In genomic region chr11:75802913-75803820, GRCh38 we compare ENCODE assay signal across 8 cellular contexts. TPM values are rescaled to one million over a fixed set of nuclear protein-coding genes. Genes with fewer than 3 reads are reported as not detected.
DNase-seq lines count a peak whose midpoint lies in the region; ATAC-seq and TF ChIP-seq lines count a peak whose summit lies in the region.

No MANE protein-coding gene starts in this region.

- BruUV-seq in OCI-LY7 (replicated peaks; lab: Mats Ljungman, UMichigan), result no TSS peak

- H3K4me1 Mint-ChIP-seq in naive thymus-derived CD8-positive, alpha-beta T cell, result peaks cover 3 to 12% (median 7%) of the 10 kb centered on the region in 4 donors
- H3K4me1 Mint-ChIP-seq in stimulated activated naive B cell treated with anti-CD40 and anti-IgM and Interleukin-4, amounts not matched to agents 10 μg/mL and 1 μg/mL and 100 μg/mL, for 72 hours, result peaks cover 22 to 30% of the 10 kb centered on the region in 2 donors

- POLR2A ChIA-PET in AG04449 (lab: Yijun Ruan, JAX), result no interaction called here
- POLR2A ChIA-PET in OCI-LY7 (lab: Charles Lee), result interaction anchor here (0.5 to 1.8 kb wide), 5 partner anchors 7 to 69 kb away, joined by 3 to 8 read pairs (median 5); no protein-coding TSS in a partner anchor
- POLR2A ChIA-PET in naive thymus-derived CD8-positive, alpha-beta T cell (lab: Charles Lee), result interaction anchor here (0.6 kb wide), 1 partner anchor 1177 kb away, joined by 3 read pairs; no protein-coding TSS in a partner anchor

- H2AFZ ChIP-seq in OCI-LY7 (ENCODE audit: low read length), result no peak overlapping the region

- H3K36me3 Mint-ChIP-seq in naive thymus-derived CD8-positive, alpha-beta T cell, result no peaks in the 10 kb centered on the region
- H3K36me3 Mint-ChIP-seq in stimulated activated naive B cell treated with anti-CD40 and anti-IgM and Interleukin-4, amounts not matched to agents 10 μg/mL and 1 μg/mL and 100 μg/mL, for 72 hours, result peaks cover 29 to 36% of the 10 kb centered on the region in 2 donors

- H3K36me3 ChIP-seq in OCI-LY7 (ENCODE audit: insufficient read depth, low read length), result peaks cover 12% of the 10 kb centered on the region

- H3K9me3 ChIP-seq in OCI-LY7 (ENCODE audit: low read length), result no peaks in the 10 kb centered on the region

- no peaks in the 10 kb centered on the region for H3K27me3 Mint-ChIP-seq in naive thymus-derived CD8-positive, alpha-beta T cell
- no peaks in the 10 kb centered on the region for H3K27me3 Mint-ChIP-seq in stimulated activated naive B cell treated with anti-CD40 and anti-IgM and Interleukin-4, amounts not matched to agents 10 μg/mL and 1 μg/mL and 100 μg/mL, for 72 hours

- CTCF ChIA-PET in AG04449 (lab: Yijun Ruan, JAX) (interaction anchor here (0.6 to 7.9 kb wide), 35 partner anchors 9 to 710 kb away, joined by 3 to 181 read pairs (median 5); no protein-coding TSS in a partner anchor), OCI-LY7 (lab: Charles Lee; ENCODE audit: unreplicated experiment) (interaction anchor here (1.3 to 2.3 kb wide), 3 partner anchors 8 to 65 kb away, joined by 4 to 7 read pairs (median 6); no protein-coding TSS in a partner anchor)

- no peaks in the 10 kb centered on the region for H3K9me2 ChIP-seq in OCI-LY7 (ENCODE audit: insufficient read depth, low read length)

- no peak overlapping the region for H3K27ac Mint-ChIP-seq in naive thymus-derived CD8-positive, alpha-beta T cell
- H3K27ac Mint-ChIP-seq in stimulated activated naive B cell treated with anti-CD40 and anti-IgM and Interleukin-4, amounts not matched to agents 10 μg/mL and 1 μg/mL and 100 μg/mL, for 72 hours, result peak overlapping the region; percentile 31

- intact Hi-C loops in OCI-LY7 (cut with micrococcal nuclease; ENCODE audit: unreplicated experiment), result loop anchor here (1.0 to 5.0 kb wide), 2 partner anchors 64 to 349 kb away; no protein-coding TSS in a partner anchor

- H3K27ac ChIP-seq in OCI-LY7 (ENCODE audit: low read depth, low read length, poor library complexity, severe bottlenecking), result no peak overlapping the region

- peaks cover 14% of the 10 kb centered on the region for H3K4me1 ChIP-seq in OCI-LY7 (ENCODE audit: insufficient read depth, low read length, poor library complexity, severe bottlenecking)

- DNase-seq in AG04449 (ENCODE audit: low read depth, low spot score), result no peak
- peak; percentile 80 for DNase-seq in OCI-LY7 (ENCODE audit: low spot score)
- DNase-seq in activated T-cell treated with anti-CD3 and anti-CD28 coated beads for 24 hours (ENCODE audit: low read depth), result peak; percentile 56
- peak; percentile 40 to 80 (median 64) for DNase-seq in naive thymus-derived CD8-positive, alpha-beta T cell
- DNase-seq in stimulated activated naive B cell treated with anti-CD40 and anti-IgM and Interleukin-4, amounts not matched to agents 10 μg/mL and 1 μg/mL and 100 μg/mL, for 72 hours, result peak; percentile 42

- no peak overlapping the region for H3K4me2 ChIP-seq in OCI-LY7 (ENCODE audit: low read length)

- H3K4me3 ChIP-seq in AG04449 (ENCODE audit: low read depth, low read length), result no peak overlapping the region
- no peak overlapping the region for H3K4me3 ChIP-seq in OCI-LY7 (ENCODE audit: low read depth, low read length, poor library complexity, severe bottlenecking)

- H4K20me1 ChIP-seq in OCI-LY7 (ENCODE audit: insufficient read depth, low read length), result no peaks in the 10 kb centered on the region

- TF ChIP-seq CTCF in AG04449 (IDR thresholded peaks at IDR 0.05; ENCODE audit: insufficient read depth, low read length, missing control alignments) (peak; percentile 93), OCI-LY7 (conservative IDR thresholded peaks at IDR 0.05; ENCODE audit: low read length) (peak; percentile 98)

- ATAC-seq in GM18520 (IDR thresholded peaks at IDR 0.05; ENCODE audit: unreplicated experiment) (peak; percentile 50), HG03469 (IDR thresholded peaks at IDR 0.05; ENCODE audit: unreplicated experiment) (peak; percentile 50), esophagus mucosa (peak; percentile 78)
- ATAC-seq in naive thymus-derived CD8-positive, alpha-beta T cell, result peak; percentile 83 to 91
- peak; percentile 91 to 95 for ATAC-seq in stimulated activated naive B cell treated with anti-CD40 and anti-IgM and Interleukin-4, amounts not matched to agents 10 μg/mL and 1 μg/mL and 100 μg/mL, for 72 hours (replicated peaks)

- no peaks in the 10 kb centered on the region for H3K79me2 ChIP-seq in OCI-LY7 (ENCODE audit: insufficient read depth, low read depth, low read length)

- no peaks in the 10 kb centered on the region for H3K9me3 Mint-ChIP-seq in naive thymus-derived CD8-positive, alpha-beta T cell
- H3K9me3 Mint-ChIP-seq in stimulated activated naive B cell treated with anti-CD40 and anti-IgM and Interleukin-4, amounts not matched to agents 10 μg/mL and 1 μg/mL and 100 μg/mL, for 72 hours, result no peaks in the 10 kb centered on the region

- no peak overlapping the region for H3K4me3 Mint-ChIP-seq in naive thymus-derived CD8-positive, alpha-beta T cell
- H3K4me3 Mint-ChIP-seq in stimulated activated naive B cell treated with anti-CD40 and anti-IgM and Interleukin-4, amounts not matched to agents 10 μg/mL and 1 μg/mL and 100 μg/mL, for 72 hours, result no peak overlapping the region

RNA-seq across cellular contexts. Expression of gene UVRAG, which starts 11.8 kb away (rescaled TPM):
- total RNA-seq in OCI-LY7 (2014; rRNA removed; shearing (Covaris generic)), result 34.9 and 43.7 TPM in 2 replicates
- total RNA-seq in OCI-LY7 (2022) (62.2 and 73.3 TPM in 2 replicates), esophagus mucosa (8.8 TPM)
- total RNA-seq in naive thymus-derived CD8-positive, alpha-beta T cell, result 10 to 100 TPM; 20.2 to 22.3 TPM
- polyA plus RNA-seq in naive thymus-derived CD8-positive, alpha-beta T cell, result 10 to 100 TPM in 2 of 3 donors, 1 to 10 TPM in 1; 8.9 to 12.6 (median 10.4) TPM

RNA-seq across cellular contexts. Expression of gene DGAT2, which starts 34.6 kb away (rescaled TPM):
- 6.5 and 13.8 TPM in 2 replicates for total RNA-seq in OCI-LY7 (2014; rRNA removed; shearing (Covaris generic))
- 5.6 and 7.0 TPM in 2 replicates for total RNA-seq in OCI-LY7 (2022)
- 12.4 TPM for total RNA-seq in esophagus mucosa
- 1 to 10 TPM in 1 of 2 experiments, under 1 TPM in 1; 0.57 to 2.0 TPM for total RNA-seq in naive thymus-derived CD8-positive, alpha-beta T cell
- under 1 TPM in 2 of 3 donors, not detected in 1; 0.47 to 0.77 TPM for polyA plus RNA-seq in naive thymus-derived CD8-positive, alpha-beta T cell
